ENCODE assay signal across 1 cellular context in the genomic region with DNA sequence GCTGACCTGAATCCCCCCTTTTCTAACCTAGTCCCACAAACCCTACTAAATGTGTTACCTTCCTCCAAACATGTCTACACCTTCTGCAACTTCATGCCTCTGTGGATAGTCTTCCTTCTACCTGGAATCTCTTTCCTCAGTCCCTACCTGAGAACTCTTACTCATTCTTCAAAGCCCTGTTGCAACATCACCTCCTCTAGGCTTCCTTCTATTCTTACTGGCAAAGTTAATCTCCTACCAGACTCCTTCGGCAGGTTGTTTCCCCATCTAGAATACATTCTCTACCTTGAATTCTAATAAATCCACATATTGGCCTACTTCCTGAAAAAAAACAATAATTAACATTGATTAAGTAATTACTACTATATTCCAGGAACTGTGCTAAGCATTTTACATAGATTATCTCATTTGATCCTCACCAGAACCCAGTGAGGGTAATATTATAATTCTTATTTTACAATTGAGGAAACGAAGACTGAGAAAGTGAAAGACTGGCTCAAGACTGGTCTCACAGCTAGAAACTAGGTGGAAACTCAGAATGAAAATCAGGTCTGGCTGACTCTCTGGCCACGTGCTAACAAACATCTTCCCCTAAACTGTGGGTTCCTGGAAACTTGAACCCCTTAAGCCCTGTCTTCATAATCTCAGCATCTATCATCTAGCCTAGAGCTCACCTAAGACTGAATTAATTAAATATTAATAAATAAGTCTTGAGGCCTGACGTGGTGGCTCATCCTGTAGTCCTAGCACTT.
TF ChIP-seq lines count a peak whose summit lies in the region.

No MANE protein-coding gene starts in this region.

TF ChIP-seq in HepG2, 621 proteins besides CTCF, POLR2A, EP300 and RAD21:
- TF ChIP-seq SNAPC2 (CRISPR knock-in tag; IDR thresholded peaks at IDR 0.05) (no peak), CEBPB (IDR thresholded peaks at IDR 0.05; ENCODE audit: borderline replicate concordance, low read depth, low read length) (peak; percentile 38; the same call in 1 of the 2 replicates), CEBPG (CRISPR knock-in tag; IDR thresholded peaks at IDR 0.05) (peak; percentile 16; the same call in 1 of the 2 replicates)
